Comparison of ENCODE assay signal across 15 cellular contexts in the genomic region with DNA sequence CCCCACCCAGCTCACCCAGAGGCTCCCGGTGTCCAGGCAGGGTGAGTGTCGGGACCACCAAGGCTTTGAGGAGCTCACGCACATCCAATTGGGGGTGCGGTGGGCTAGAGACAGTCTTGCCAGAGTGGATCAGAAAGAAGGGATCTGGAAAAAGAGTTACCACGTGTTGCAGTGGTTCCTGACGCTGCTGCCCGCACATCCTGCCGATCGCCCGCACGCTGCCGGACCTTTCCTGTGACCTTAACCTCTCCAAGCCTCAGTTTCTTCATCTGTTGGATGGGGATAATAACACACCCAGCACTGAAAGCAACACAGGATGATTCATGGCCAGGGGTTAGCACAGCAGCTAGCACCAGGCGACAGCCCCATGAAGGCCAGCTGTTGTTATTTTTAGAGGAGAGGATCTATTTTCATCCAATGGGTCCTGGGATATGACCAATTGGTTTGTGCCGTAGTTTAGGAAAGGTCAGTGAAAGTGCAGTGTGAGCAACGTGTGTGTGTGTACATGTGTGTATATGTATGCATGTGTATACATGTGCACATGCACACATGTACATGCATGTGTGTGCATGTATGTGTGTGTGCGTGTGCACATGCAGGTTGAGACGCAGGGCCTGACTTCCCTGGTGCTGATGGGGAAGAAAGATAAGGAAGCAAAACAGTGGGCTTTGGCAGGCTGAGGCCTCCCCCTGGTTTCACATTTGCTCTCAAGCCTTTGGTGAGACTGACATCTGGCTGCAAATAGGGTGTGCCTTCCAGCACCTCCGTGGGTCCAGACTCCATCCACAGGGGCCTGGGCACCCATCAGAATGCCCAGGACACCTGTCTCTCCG. TPM values are rescaled to one million over a fixed set of nuclear protein-coding genes. Genes with fewer than 3 reads are reported as not detected.
A peak's percentile ranks its signal among the peaks of the same experiment; 100 is the strongest.
DNase-seq lines count a peak whose midpoint lies in the region; ATAC-seq and TF ChIP-seq lines count a peak whose summit lies in the region.
"Had no signal": no experiment of that assay in that cellular context is flagged by ENCODE, and none has a peak within 500 bp of the region (broad histone marks: within the 10 kb centered on the region; RNA-seq: fewer than 3 reads in every experiment).

No MANE protein-coding gene starts in this region.

- ATAC-seq in activated B cell treated with CpG ODN at 0.5 μM for 24 hours (ENCODE audit: low read depth) (no peak), memory B cell (ENCODE audit: low read depth) (peak; percentile 17), sciatic nerve (no peak), GM21723 (IDR thresholded peaks at IDR 0.05; ENCODE audit: unreplicated experiment) (no peak)

- no peaks in the 10 kb centered on the region for H3K9me3 Mint-ChIP-seq in activated B cell treated with CpG ODN at 0.5 μM for 24 hours
- H3K9me3 Mint-ChIP-seq in memory B cell = no peaks in the 10 kb centered on the region

- H3K36me3 Mint-ChIP-seq in activated B cell treated with CpG ODN at 0.5 μM for 24 hours (ENCODE audit: low read depth) = no peaks in the 10 kb centered on the region
- no peaks in the 10 kb centered on the region for H3K36me3 Mint-ChIP-seq in memory B cell

- H3K4me1 Mint-ChIP-seq in activated B cell treated with CpG ODN at 0.5 μM for 24 hours = peaks cover 46% of the 10 kb centered on the region
- peaks cover 39% of the 10 kb centered on the region for H3K4me1 Mint-ChIP-seq in memory B cell

- intact Hi-C loops in activated B cell treated with CpG ODN at 0.5 μM for 24 hours (cut with micrococcal nuclease) (no loop called here), sciatic nerve (cut with DNase I) (no loop called here)

- H3K27me3 Mint-ChIP-seq in activated B cell treated with CpG ODN at 0.5 μM for 24 hours (no peaks in the 10 kb centered on the region), memory B cell (no peaks in the 10 kb centered on the region)

- H3K27ac Mint-ChIP-seq in activated B cell treated with CpG ODN at 0.5 μM for 24 hours (peak overlapping the region; percentile 62), memory B cell (peak overlapping the region; percentile 78)

- CTCF ChIA-PET in GM10248 (lab: Yijun Ruan, JAX) (interaction anchor here (1.0 to 1.1 kb wide), 2 partner anchors 25 to 29 kb away, joined by 3 to 4 read pairs; no protein-coding TSS in a partner anchor), activated B cell treated with CpG ODN at 0.5 μM for 24 hours (lab: Charles Lee) (interaction anchor here (1.0 kb wide), 1 partner anchor 374 kb away, joined by 3 read pairs; no protein-coding TSS in a partner anchor)

- peak; percentile 30 for TF ChIP-seq CTCF in GM10248 (IDR thresholded peaks at IDR 0.05; ENCODE audit: control extremely low read depth, extremely low read depth, low read depth, missing control alignments)
- no peak for TF ChIP-seq CTCF in activated B cell treated with CpG ODN at 0.5 μM for 24 hours (IDR thresholded peaks at IDR 0.05)

- DNase-seq in Ammon's horn (ENCODE audit: low spot score) (peak; percentile 51), GM10248 (ENCODE audit: extremely low spot score) (peak; percentile 52), activated B cell treated with CpG ODN at 0.5 μM for 24 hours (no peak), memory B cell (ENCODE audit: low spot score in 2 of 2) (no peak), sciatic nerve (ENCODE audit: low spot score) (no peak), DMS53 treated with DMSO at 0.1 percent for 48 hours (lab: John Stamatoyannopoulos, UW; ENCODE audit: unreplicated experiment) (no peak)
- DNase-seq in stimulated activated CD8-positive, alpha-beta memory T cell treated with anti-CD3 and anti-CD28 coated beads, Interleukin-4, amount 100 ng/mL, for 48 hours = no peak
- DNase-seq: NCI-H1105 treated with DMSO at 0.1 percent for 48 hours; NCI-H82; stimulated activated CD4-positive, alpha-beta T cell treated with anti-CD3 and anti-CD28 coated beads, Interleukin-4, amount 100 ng/mL, for 24 hours had no signal

- POLR2A ChIA-PET in GM10248 (lab: Yijun Ruan, JAX) (no interaction called here), activated B cell treated with CpG ODN at 0.5 μM for 24 hours (lab: Charles Lee) (interaction anchor here (0.7 to 0.8 kb wide), 2 partner anchors 284 to 517 kb away, joined by 3 read pairs; partner anchors contain the start of genes ZNF646 and ZNF668)

- H3K4me3 Mint-ChIP-seq in activated B cell treated with CpG ODN at 0.5 μM for 24 hours = peak overlapping the region; percentile 9
- H3K4me3 Mint-ChIP-seq in memory B cell = no peak overlapping the region

RNA-seq across cellular contexts. Expression of gene ITGAX, which starts 2.6 kb away (rescaled TPM):
- 81.9 and 100 TPM in 2 replicates for total RNA-seq in activated B cell treated with CpG ODN at 0.5 μM for 24 hours
- total RNA-seq in sciatic nerve = 41.1 TPM

RNA-seq across cellular contexts. Expression of gene ITGAD, which starts 35.6 kb away (rescaled TPM):
- 0.05 and 0.07 TPM in 2 replicates for total RNA-seq in activated B cell treated with CpG ODN at 0.5 μM for 24 hours
- 0.89 TPM for total RNA-seq in sciatic nerve
- total RNA-seq: fibroblast of lung; osteoblast; T-helper 1 cell treated with Interleukin-12 subunit alpha and Interleukin-12 subunit beta and Interleukin-4 antibody, amounts not matched to agents 30 ng/mL and 1 ng/mL, for 36 hours; temporal lobe had no signal

Comparison
In these comparisons a context has a peak if more than half of its experiments do, and no peak if none do; other contexts are left out.
1. DNase-seq: peak in Ammon's horn (single experiment) and GM10248 (single experiment); none in activated B cell treated with CpG ODN at 0.5 μM for 24 hours (single experiment), memory B cell (0 of 2), stimulated activated CD8-positive, alpha-beta memory T cell treated with anti-CD3 and anti-CD28 coated beads, Interleukin-4, amount 100 ng/mL, for 48 hours (single experiment), sciatic nerve (single experiment) and DMS53 treated with DMSO at 0.1 percent for 48 hours (single experiment).